Comparison of ENCODE assay signal across 8 cellular contexts in the genomic region with DNA sequence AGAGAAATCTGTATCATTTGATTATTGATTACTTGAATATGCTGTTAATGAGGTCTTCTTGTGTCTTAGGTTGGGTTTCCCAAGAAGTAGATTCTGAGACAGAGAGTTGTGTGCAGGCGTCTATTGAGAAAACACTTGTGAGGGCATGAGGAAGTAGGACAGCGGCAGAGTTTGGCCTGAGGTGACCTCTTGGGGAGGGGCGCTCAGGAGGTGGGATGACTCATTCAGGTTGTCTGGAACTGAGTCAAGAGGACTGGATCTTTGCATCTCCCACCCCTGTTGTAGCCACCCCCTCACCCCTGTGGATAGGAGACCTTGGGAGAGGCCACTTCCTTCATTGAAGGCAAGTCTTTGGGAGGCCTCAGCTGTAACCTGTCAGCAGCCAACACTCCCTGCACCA. TPM values are rescaled to one million over a fixed set of nuclear protein-coding genes. Genes with fewer than 3 reads are reported as not detected.
DNase-seq lines count a peak whose midpoint lies in the region; ATAC-seq and TF ChIP-seq lines count a peak whose summit lies in the region.

No MANE protein-coding gene starts in this region.

- TF ChIP-seq POLR2A in spleen (IDR thresholded peaks at IDR 0.05) (no peak), uterus (IDR thresholded peaks at IDR 0.05) (no peak)

- DNase-seq in activated CD4-positive, alpha-beta T cell treated with anti-CD3 and anti-CD28 coated beads for 48 hours: peak; percentile 8
- no peak for DNase-seq in activated CD4-positive, alpha-beta T cell treated with anti-CD3 and anti-CD28 coated beads for 1 hour
- DNase-seq in SK-N-MC (ENCODE audit: low read depth, low spot score): no peak
- DNase-seq in spleen: peak; percentile 75
- DNase-seq in uterus: no peak
- DNase-seq in Ammon's horn (ENCODE audit: low spot score): no peak

- TF ChIP-seq CTCF in spleen (IDR thresholded peaks at IDR 0.05 in 8 of 11, conservative IDR thresholded peaks at IDR 0.05 in 3 of 11) (no peak), uterus (IDR thresholded peaks at IDR 0.05) (no peak)

- no peaks in the 10 kb centered on the region for H3K27me3 ChIP-seq in spleen (replicated peaks in 1 of 7)
- H3K27me3 ChIP-seq in uterus: no peaks in the 10 kb centered on the region

- H3K27ac ChIP-seq in SK-N-MC (peak overlapping the region; percentile 40), spleen (no peak overlapping the region), uterus (no peak overlapping the region)

- H3K4me3 ChIP-seq in SK-N-MC (no peak overlapping the region), spleen (no peak overlapping the region), uterus (no peak overlapping the region)

- H3K9ac ChIP-seq in SK-N-MC (ENCODE audit: insufficient read length): no peak overlapping the region

- H3K4me1 ChIP-seq in spleen (peaks cover 0 to 16% (median 0%) of the 10 kb centered on the region in 6 donors), uterus (no peaks in the 10 kb centered on the region)

- H3K9me3 ChIP-seq in SK-N-MC (ENCODE audit: low read depth, low read length) (no peaks in the 10 kb centered on the region), spleen (peaks cover 0 to 4% (median 0%) of the 10 kb centered on the region in 8 donors), uterus (no peaks in the 10 kb centered on the region)

- ATAC-seq in HG02852 (IDR thresholded peaks at IDR 0.05; ENCODE audit: unreplicated experiment) (peak; percentile 91), GM21737 (IDR thresholded peaks at IDR 0.05; ENCODE audit: unreplicated experiment) (no peak)

- intact Hi-C loops in spleen (cut with DNase I; ENCODE audit: low total_unique reads) (no loop called here), uterus (cut with DNase I; ENCODE audit: low total_unique reads) (no loop called here)

- no peaks in the 10 kb centered on the region for H3K36me3 ChIP-seq in SK-N-MC (ENCODE audit: insufficient read depth, low read length)
- no peaks in the 10 kb centered on the region for H3K36me3 ChIP-seq in spleen
- no peaks in the 10 kb centered on the region for H3K36me3 ChIP-seq in uterus

- 35 to 58% (median 44%) methylated on average over 3 of the region's 3 CpGs for WGBS in spleen, 5 donors

RNA-seq across cellular contexts. Expression of gene WDFY2, which starts 35.2 kb away (rescaled TPM):
- total RNA-seq in spleen (10 to 100 TPM; 18.5 to 32.2 (median 25.5) TPM), uterus (10 to 100 TPM in 1 of 4 donors, 1 to 10 TPM in 3; 7.9 to 21.0 (median 9.1) TPM)
- polyA plus RNA-seq in spleen: 1 to 10 TPM; 3.0 to 4.6 (median 4.5) TPM

Comparison
In these comparisons a context has a peak if more than half of its experiments do, and no peak if none do; other contexts are left out.
1. DNase-seq: peak in activated CD4-positive, alpha-beta T cell treated with anti-CD3 and anti-CD28 coated beads for 48 hours (single experiment) and spleen (single experiment); none in activated CD4-positive, alpha-beta T cell treated with anti-CD3 and anti-CD28 coated beads for 1 hour (single experiment), SK-N-MC (single experiment), uterus (0 of 2) and Ammon's horn (single experiment).